Comparison of ENCODE assay signal across 25 cellular contexts in genomic region chr12:67980391-67980790, GRCh38. TPM values are rescaled to one million over a fixed set of nuclear protein-coding genes. Genes with fewer than 3 reads are reported as not detected.
"Had no signal": no experiment of that assay in that cellular context is flagged by ENCODE, and none has a peak within 500 bp of the region (broad histone marks: within the 10 kb centered on the region; RNA-seq: fewer than 3 reads in every experiment).

No MANE protein-coding gene starts in this region.

- H3K9me3 Mint-ChIP-seq: effector memory CD8-positive, alpha-beta T cell had no signal

- H3K27me3 Mint-ChIP-seq: dendritic cell treated with granulocyte-macrophage colony-stimulating factor and Interleukin-4, amounts not matched to agents 40 ng/mL and 50 ng/mL, for 4 days; stimulated activated naive B cell treated with anti-CD40 and anti-IgM and Interleukin-4, amounts not matched to agents 10 μg/mL and 1 μg/mL and 100 μg/mL, for 72 hours had no signal

- H3K27ac Mint-ChIP-seq: dendritic cell treated with granulocyte-macrophage colony-stimulating factor and Interleukin-4, amounts not matched to agents 40 ng/mL and 50 ng/mL, for 4 days; effector memory CD8-positive, alpha-beta T cell; memory B cell; nephron; stimulated activated naive B cell treated with anti-CD40 and anti-IgM and Interleukin-4, amounts not matched to agents 10 μg/mL and 1 μg/mL and 100 μg/mL, for 72 hours had no signal

- H3K4me3 ChIP-seq: esophagus muscularis mucosa, hepatocyte, left ventricle myocardium inferior, lower lobe of right lung, psoas muscle, right lobe of liver, spleen, stomach, thoracic aorta, transverse colon had no signal

- DNase-seq: effector memory CD8-positive, alpha-beta T cell; foreskin melanocyte; head of caudate nucleus; kidney; left cardiac atrium; left ventricle myocardium inferior; lower lobe of right lung; occipital lobe; psoas muscle; retina; right lobe of liver; spleen; stimulated activated CD4-positive, alpha-beta T cell treated with anti-CD3 and anti-CD28 coated beads, Interleukin-2, amount 100 ng/mL, for 24 hours; stimulated activated CD4-positive, alpha-beta T cell treated with anti-CD3 and anti-CD28 coated beads, Interleukin-4, amount 100 ng/mL, for 4 hours; stimulated activated naive B cell treated with anti-CD40 and anti-IgM and Interleukin-4, amounts not matched to agents 10 μg/mL and 1 μg/mL and 100 μg/mL, for 72 hours; stomach; substantia nigra; transverse colon had no signal

- ATAC-seq: effector memory CD8-positive, alpha-beta T cell; lower lobe of right lung; right lobe of liver; stimulated activated naive B cell treated with anti-CD40 and anti-IgM and Interleukin-4, amounts not matched to agents 10 μg/mL and 1 μg/mL and 100 μg/mL, for 72 hours had no signal

- H3K4me3 Mint-ChIP-seq: dendritic cell treated with granulocyte-macrophage colony-stimulating factor and Interleukin-4, amounts not matched to agents 40 ng/mL and 50 ng/mL, for 4 days; effector memory CD8-positive, alpha-beta T cell; memory B cell; mesothelial cell of epicardium; nephron; stimulated activated naive B cell treated with anti-CD40 and anti-IgM and Interleukin-4, amounts not matched to agents 10 μg/mL and 1 μg/mL and 100 μg/mL, for 72 hours had no signal

- H3K36me3 Mint-ChIP-seq: memory B cell, mesothelial cell of epicardium had no signal

RNA-seq across cellular contexts. Expression of gene IFNG-AS1, which starts 8.9 kb away (rescaled TPM):
- total RNA-seq: esophagus muscularis mucosa, hepatocyte, lower lobe of right lung, mesothelial cell of epicardium, occipital lobe, stomach had no signal
